Comparison of ENCODE assay signal across 9 cellular contexts in the genomic region with DNA sequence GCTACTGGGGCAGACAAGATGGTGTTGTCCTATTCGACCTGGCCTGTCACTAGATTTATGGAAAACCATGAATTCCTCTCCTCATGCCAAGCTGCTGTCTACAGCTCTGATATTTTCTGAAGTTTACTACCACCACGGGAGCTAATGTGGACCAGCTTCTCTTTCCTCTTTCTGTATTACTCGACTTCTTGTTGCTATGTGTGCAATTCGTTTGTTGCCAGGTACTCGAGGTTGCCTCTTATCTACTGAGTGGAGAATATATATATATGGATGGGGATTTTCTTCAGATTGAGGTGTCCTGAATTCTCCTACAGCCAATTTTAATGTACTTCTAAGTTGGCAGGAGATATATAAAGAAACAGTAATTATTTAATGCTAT. TPM values are rescaled to one million over a fixed set of nuclear protein-coding genes. Genes with fewer than 3 reads are reported as not detected.
DNase-seq lines count a peak whose midpoint lies in the region; ATAC-seq and TF ChIP-seq lines count a peak whose summit lies in the region.
"Had no signal": no experiment of that assay in that cellular context is flagged by ENCODE, and none has a peak within 500 bp of the region (broad histone marks: within the 10 kb centered on the region; RNA-seq: fewer than 3 reads in every experiment).

No MANE protein-coding gene starts in this region.

- no peaks in the 10 kb centered on the region for H3K9me3 ChIP-seq in upper lobe of right lung

- H3K4me3 ChIP-seq in upper lobe of right lung, result no peak overlapping the region

- peak; percentile 22 for ATAC-seq in left ventricle myocardium superior
- no peak for ATAC-seq in Right ventricle myocardium superior (ENCODE audit: poor library complexity)
- peak; percentile 54 for ATAC-seq in HG03095 (IDR thresholded peaks at IDR 0.05; ENCODE audit: unreplicated experiment)
- ATAC-seq in activated T-helper 17 cell treated with anti-CD3 and anti-CD28 coated beads, Interleukin-2, amount 50 U/mL, for 72 hours (replicated peaks), result peak; percentile 38
- peak; percentile 17 for ATAC-seq in upper lobe of right lung
- ATAC-seq: Panc1 had no signal

- peaks cover 41% of the 10 kb centered on the region for H3K4me1 Mint-ChIP-seq in activated T-helper 17 cell treated with anti-CD3 and anti-CD28 coated beads, Interleukin-2, amount 50 U/mL, for 72 hours

- peak overlapping the region; percentile 52 for H3K27ac ChIP-seq in upper lobe of right lung

- TF ChIP-seq CTCF in upper lobe of right lung (IDR thresholded peaks at IDR 0.05), result no peak

- H3K4me3 Mint-ChIP-seq in activated T-helper 17 cell treated with anti-CD3 and anti-CD28 coated beads, Interleukin-2, amount 50 U/mL, for 72 hours, result peak overlapping the region; percentile 82

- intact Hi-C loops in left ventricle myocardium superior (cut with micrococcal nuclease) (no loop called here), Right ventricle myocardium superior (cut with DNase I) (no loop called here), upper lobe of right lung (cut with DNase I) (no loop called here)

- DNase-seq in left ventricle myocardium superior, result no peak
- no peak for DNase-seq in Right ventricle myocardium superior
- DNase-seq in upper lobe of right lung, result no peak
- no peak for DNase-seq in activated effector memory CD4-positive, alpha-beta T cell treated with Interleukin-2 at 50 U/mL for 16 hours
- DNase-seq in H4 (ENCODE audit: low spot score), result no peak
- no peak for DNase-seq in GOT3 (lab: John Stamatoyannopoulos, UW)

- H3K9me3 Mint-ChIP-seq in activated T-helper 17 cell treated with anti-CD3 and anti-CD28 coated beads, Interleukin-2, amount 50 U/mL, for 72 hours, result no peaks in the 10 kb centered on the region

- H3K27me3 Mint-ChIP-seq in activated T-helper 17 cell treated with anti-CD3 and anti-CD28 coated beads, Interleukin-2, amount 50 U/mL, for 72 hours, result no peaks in the 10 kb centered on the region

- peaks cover 31% of the 10 kb centered on the region for H3K4me1 ChIP-seq in upper lobe of right lung

- H3K36me3 Mint-ChIP-seq in activated T-helper 17 cell treated with anti-CD3 and anti-CD28 coated beads, Interleukin-2, amount 50 U/mL, for 72 hours (ENCODE audit: low read depth), result peaks cover 8% of the 10 kb centered on the region

- no peaks in the 10 kb centered on the region for H3K36me3 ChIP-seq in upper lobe of right lung

- H3K27ac Mint-ChIP-seq in activated T-helper 17 cell treated with anti-CD3 and anti-CD28 coated beads, Interleukin-2, amount 50 U/mL, for 72 hours, result peak overlapping the region; percentile 88

- no peaks in the 10 kb centered on the region for H3K27me3 ChIP-seq in upper lobe of right lung

RNA-seq across cellular contexts. Expression of gene MAN1A1, which starts 34.7 kb away (rescaled TPM):
- 18.3 TPM for total RNA-seq in left ventricle myocardium superior
- 17.2 TPM for total RNA-seq in Right ventricle myocardium superior
- total RNA-seq in activated T-helper 17 cell treated with anti-CD3 and anti-CD28 coated beads, Interleukin-2, amount 50 U/mL, for 72 hours, result 10 to 100 TPM; 19.1 to 23.6 TPM
- total RNA-seq in upper lobe of right lung, result 74.0 TPM
- 11.7 and 14.1 TPM in 2 replicates for total RNA-seq in H4 (2014; rRNA removed; shearing (Covaris generic))
